16 cellular contexts compared by ENCODE assay signal in genomic region chr20:57795347-57795697, GRCh38.
DNase-seq lines count a peak whose midpoint lies in the region; ATAC-seq, FAIRE-seq and TF ChIP-seq lines count a peak whose summit lies in the region.
"Had no signal": no experiment of that assay in that cellular context is flagged by ENCODE, and none has a peak within 500 bp of the region (broad histone marks: within the 10 kb centered on the region; RNA-seq: fewer than 3 reads in every experiment).

No MANE protein-coding gene starts in this region.

- intact Hi-C loops in colonic mucosa (cut with DNase I), result no loop called here

- H3K4me3 ChIP-seq in astrocyte (ENCODE audit: insufficient read depth, low read depth, low read length), result no peak overlapping the region
- no peak overlapping the region for H3K4me3 ChIP-seq in colonic mucosa
- H3K4me3 ChIP-seq in endodermal cell (ENCODE audit: low read length), result no peak overlapping the region

- peak overlapping the region; percentile 67 for H3K4me2 ChIP-seq in astrocyte (ENCODE audit: low read length)

- H3K9me3 Mint-ChIP-seq in astrocyte (ENCODE audit: unreplicated experiment) (no peaks in the 10 kb centered on the region), endodermal cell (peaks cover 4% of the 10 kb centered on the region)
- H3K9me3 Mint-ChIP-seq: activated naive CD8-positive, alpha-beta T cell treated with anti-CD3 and anti-CD28 coated beads for 36 hours; IgD-negative memory B cell; stimulated activated naive CD8-positive, alpha-beta T cell treated with anti-CD3 and anti-CD28 coated beads, Interleukin-15, amount 100 ng/mL, for 72 hours had no signal

- H3K27ac Mint-ChIP-seq in astrocyte (ENCODE audit: unreplicated experiment), result peak overlapping the region; percentile 66
- no peak overlapping the region for H3K27ac Mint-ChIP-seq in endodermal cell
- H3K27ac Mint-ChIP-seq: activated CD4-positive, alpha-beta T cell treated with anti-CD3 and anti-CD28 coated beads for 36 hours; activated naive CD8-positive, alpha-beta T cell treated with anti-CD3 and anti-CD28 coated beads for 36 hours; stimulated activated naive CD8-positive, alpha-beta T cell treated with anti-CD3 and anti-CD28 coated beads, Interleukin-15, amount 100 ng/mL, for 72 hours had no signal

- H3K4me3 Mint-ChIP-seq in astrocyte (ENCODE audit: unreplicated experiment) (no peak overlapping the region), endodermal cell (no peak overlapping the region)
- H3K4me3 Mint-ChIP-seq: activated CD4-positive, alpha-beta T cell treated with anti-CD3 and anti-CD28 coated beads for 36 hours; activated naive CD8-positive, alpha-beta T cell treated with anti-CD3 and anti-CD28 coated beads for 36 hours; IgD-negative memory B cell; stimulated activated naive CD8-positive, alpha-beta T cell treated with anti-CD3 and anti-CD28 coated beads, Interleukin-15, amount 100 ng/mL, for 72 hours had no signal

- no peaks in the 10 kb centered on the region for H3K9me3 ChIP-seq in KOPT-K1 (ENCODE audit: insufficient read depth, low read length, poor library complexity, severe bottlenecking)
- peaks cover 3% of the 10 kb centered on the region for H3K9me3 ChIP-seq in astrocyte (ENCODE audit: insufficient read depth, low read depth, low read length)
- H3K9me3 ChIP-seq in colonic mucosa, result no peaks in the 10 kb centered on the region
- H3K9me3 ChIP-seq in endodermal cell (ENCODE audit: control insufficient read depth, low read length), result no peaks in the 10 kb centered on the region

- peaks cover 13% of the 10 kb centered on the region for H3K27me3 Mint-ChIP-seq in astrocyte (ENCODE audit: low read depth, unreplicated experiment)
- H3K27me3 Mint-ChIP-seq in endodermal cell (ENCODE audit: insufficient read depth), result no peaks in the 10 kb centered on the region
- H3K27me3 Mint-ChIP-seq: activated CD4-positive, alpha-beta T cell treated with anti-CD3 and anti-CD28 coated beads for 36 hours; activated naive CD8-positive, alpha-beta T cell treated with anti-CD3 and anti-CD28 coated beads for 36 hours; stimulated activated naive CD8-positive, alpha-beta T cell treated with anti-CD3 and anti-CD28 coated beads, Interleukin-15, amount 100 ng/mL, for 72 hours had no signal

- WGBS in endodermal cell (ENCODE audit: insufficient coverage in 1 of 2, insufficient read length in 1 of 2), 2 experiments, result 90 to 94% methylated on average over 1 to 6 of the region's 6 CpGs

- H3K36me3 Mint-ChIP-seq in astrocyte (ENCODE audit: low read depth, unreplicated experiment) (no peaks in the 10 kb centered on the region), endodermal cell (ENCODE audit: low read depth) (no peaks in the 10 kb centered on the region)
- H3K36me3 Mint-ChIP-seq: activated naive CD8-positive, alpha-beta T cell treated with anti-CD3 and anti-CD28 coated beads for 36 hours had no signal

- peaks cover 23% of the 10 kb centered on the region for H3K4me1 Mint-ChIP-seq in astrocyte (ENCODE audit: low read depth, unreplicated experiment)
- no peaks in the 10 kb centered on the region for H3K4me1 Mint-ChIP-seq in endodermal cell
- H3K4me1 Mint-ChIP-seq: activated CD4-positive, alpha-beta T cell treated with anti-CD3 and anti-CD28 coated beads for 36 hours; activated naive CD8-positive, alpha-beta T cell treated with anti-CD3 and anti-CD28 coated beads for 36 hours; IgD-negative memory B cell; stimulated activated naive CD8-positive, alpha-beta T cell treated with anti-CD3 and anti-CD28 coated beads, Interleukin-15, amount 100 ng/mL, for 72 hours had no signal

- no peaks in the 10 kb centered on the region for H3K36me3 ChIP-seq in KOPT-K1 (ENCODE audit: insufficient read depth, low read length)
- H3K36me3 ChIP-seq in astrocyte (ENCODE audit: insufficient read depth, low read length), result no peaks in the 10 kb centered on the region
- no peaks in the 10 kb centered on the region for H3K36me3 ChIP-seq in colonic mucosa
- no peaks in the 10 kb centered on the region for H3K36me3 ChIP-seq in endodermal cell (ENCODE audit: control insufficient read depth, insufficient read depth, low read length)

- H3K79me2 ChIP-seq in astrocyte (ENCODE audit: insufficient read depth, low read length), result no peaks in the 10 kb centered on the region

- H2AFZ ChIP-seq in astrocyte (ENCODE audit: low read depth, low read length), result peak overlapping the region; percentile 38

- DNase-seq in AG08395 (ENCODE audit: low spot score) (peak; percentile 35), astrocyte (ENCODE audit: low read depth) (peak; percentile 61), iris pigment epithelial cell (ENCODE audit: low read depth) (peak; percentile 14), colonic mucosa (no peak), endodermal cell (no peak)
- no peak for DNase-seq in stimulated activated CD4-positive, alpha-beta T cell treated with anti-CD3 and anti-CD28 coated beads, Interleukin-4, amount 100 ng/mL, for 24 hours
- DNase-seq: activated CD4-positive, alpha-beta T cell treated with anti-CD3 and anti-CD28 coated beads for 36 hours; activated naive CD8-positive, alpha-beta T cell treated with anti-CD3 and anti-CD28 coated beads for 36 hours; hippocampal formation; NCI-H510A treated with DMSO at 0.1 percent for 48 hours; stimulated activated naive CD8-positive, alpha-beta T cell treated with anti-CD3 and anti-CD28 coated beads, Interleukin-15, amount 100 ng/mL, for 72 hours; T-helper 2 cell had no signal

- H3K27me3 ChIP-seq in astrocyte (ENCODE audit: insufficient read depth, low read length) (peaks cover 12% of the 10 kb centered on the region), colonic mucosa (no peaks in the 10 kb centered on the region), endodermal cell (ENCODE audit: control insufficient read depth, insufficient read depth, low read length, poor library complexity, severe bottlenecking) (no peaks in the 10 kb centered on the region)

- TF ChIP-seq CTCF in astrocyte (IDR thresholded peaks at IDR 0.05; ENCODE audit: insufficient read depth, low read depth, low read length) (no peak), colonic mucosa (IDR thresholded peaks at IDR 0.05) (no peak), endodermal cell (conservative IDR thresholded peaks at IDR 0.05) (no peak)

- H3K27ac ChIP-seq in KOPT-K1 (ENCODE audit: low read depth, low read length, poor library complexity, severe bottlenecking) (peak overlapping the region; percentile 47), astrocyte (ENCODE audit: low read depth, low read length) (peak overlapping the region; percentile 14), colonic mucosa (no peak overlapping the region), endodermal cell (ENCODE audit: low read depth, low read length) (no peak overlapping the region)

- no peak overlapping the region for H3K9ac ChIP-seq in astrocyte (ENCODE audit: low read length)
- H3K9ac ChIP-seq in colonic mucosa (ENCODE audit: low read depth in 2 of 2, low read length in 2 of 2), result no peak overlapping the region
- no peak overlapping the region for H3K9ac ChIP-seq in endodermal cell (ENCODE audit: extremely low read depth, low read length, poor library complexity, severe bottlenecking)

- no peaks in the 10 kb centered on the region for H4K20me1 ChIP-seq in astrocyte (ENCODE audit: insufficient read depth, low read length)

- H3K4me1 ChIP-seq in astrocyte (ENCODE audit: insufficient read depth, low read length) (peaks cover 21% of the 10 kb centered on the region), colonic mucosa (no peaks in the 10 kb centered on the region), endodermal cell (ENCODE audit: control insufficient read depth, insufficient read depth, low read length) (no peaks in the 10 kb centered on the region)

- FAIRE-seq in astrocyte (lab: Jason Lieb, UNC), result no peak
- FAIRE-seq: colon had no signal

- ATAC-seq in GM21717 (IDR thresholded peaks at IDR 0.05; ENCODE audit: unreplicated experiment), result no peak
- ATAC-seq: activated CD4-positive, alpha-beta T cell treated with anti-CD3 and anti-CD28 coated beads for 36 hours; stimulated activated naive CD8-positive, alpha-beta T cell treated with anti-CD3 and anti-CD28 coated beads, Interleukin-15, amount 100 ng/mL, for 72 hours had no signal

Comparison
In these comparisons a context has a peak if more than half of its experiments do, and no peak if none do; other contexts are left out.
1. DNase-seq: peak in AG08395 (single experiment), astrocyte (single experiment) and iris pigment epithelial cell (single experiment); none in stimulated activated CD4-positive, alpha-beta T cell treated with anti-CD3 and anti-CD28 coated beads, Interleukin-4, amount 100 ng/mL, for 24 hours (single experiment), colonic mucosa (single experiment) and endodermal cell (single experiment).
2. H3K27ac ChIP-seq: peak in KOPT-K1 (single experiment) and astrocyte (single experiment); none in colonic mucosa (single experiment) and endodermal cell (single experiment).